In the genomic region with DNA sequence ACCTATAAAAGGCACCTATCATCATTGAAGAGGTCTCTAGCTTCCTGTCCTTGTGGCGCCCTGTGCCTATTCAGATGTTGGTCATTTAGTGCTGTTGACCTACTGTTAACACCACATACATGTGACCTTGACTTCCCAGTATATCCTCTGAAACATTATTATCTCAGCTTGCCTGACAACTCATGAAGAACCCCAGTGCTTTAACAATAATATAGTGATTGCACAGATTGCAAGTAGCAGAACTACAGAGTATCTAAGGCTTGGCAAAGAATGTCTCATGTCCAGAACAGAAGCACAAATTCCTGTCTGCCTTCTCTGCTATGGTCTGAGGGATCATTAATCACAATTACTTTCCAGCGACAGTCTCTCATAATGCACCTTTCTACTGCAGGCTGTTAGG, we compare ENCODE assay signal across 1 cellular context.
TF ChIP-seq lines count a peak whose summit lies in the region.

No MANE protein-coding gene starts in this region.

TF ChIP-seq in H1, 55 proteins besides CTCF, POLR2A, EP300 and RAD21 (continued from another document):
- TF ChIP-seq GTF2F1 (IDR thresholded peaks at IDR 0.05; ENCODE audit: borderline replicate concordance, low read depth, low read length) = no peak
